In genomic region chr1:100131623-100132022, GRCh38 we compare ENCODE assay signal across 1 cellular context.
TF ChIP-seq lines count a peak whose summit lies in the region.

No MANE protein-coding gene starts in this region.

TF ChIP-seq in GM12878, 131 proteins besides CTCF, POLR2A, EP300 and RAD21:
- TF ChIP-seq RCOR1 (conservative IDR thresholded peaks at IDR 0.05; ENCODE audit: low read depth, low read length) (no peak), KAT2A (conservative IDR thresholded peaks at IDR 0.05; ENCODE audit: control insufficient read depth, low read depth, low read length) (no peak)
